Comparison of ENCODE assay signal across 17 cellular contexts in the genomic region with DNA sequence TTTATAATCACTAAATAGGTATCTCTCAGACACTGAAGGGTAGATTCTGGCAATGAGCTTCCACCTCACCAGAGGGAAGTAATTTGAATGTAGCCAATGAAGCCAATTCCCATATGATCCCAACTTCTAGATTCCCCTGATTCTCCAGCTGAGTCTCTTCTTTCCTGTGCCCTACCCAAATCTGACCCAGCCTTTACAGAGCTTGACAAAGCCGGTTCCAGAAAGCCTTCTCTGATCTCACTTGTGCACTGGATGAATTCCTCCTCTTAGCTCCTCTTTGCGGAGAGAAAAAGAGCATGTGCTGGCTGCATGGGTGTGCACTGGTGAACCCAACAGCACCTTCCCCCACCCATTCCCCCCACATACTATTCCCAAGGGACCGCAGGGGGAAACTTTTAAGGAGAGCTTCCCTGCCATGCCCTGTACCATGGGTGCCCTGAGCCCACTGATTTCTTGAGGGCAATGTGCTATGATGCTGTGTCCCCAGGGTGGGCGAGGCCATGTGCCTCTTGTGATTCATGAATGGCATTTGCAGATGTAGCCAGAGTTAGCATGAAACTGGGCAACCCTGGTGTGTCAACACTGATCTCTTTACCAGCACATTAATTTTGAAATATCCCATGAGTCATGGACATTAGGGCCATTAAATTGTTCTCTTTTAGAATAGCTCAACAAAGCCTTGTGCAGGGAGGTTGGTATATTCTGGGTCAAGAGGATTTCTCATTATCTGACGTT. TPM values are rescaled to one million over a fixed set of nuclear protein-coding genes. Genes with fewer than 3 reads are reported as not detected.
DNase-seq lines count a peak whose midpoint lies in the region; ATAC-seq and TF ChIP-seq lines count a peak whose summit lies in the region.
"Had no signal": no experiment of that assay in that cellular context is flagged by ENCODE, and none has a peak within 500 bp of the region (broad histone marks: within the 10 kb centered on the region; RNA-seq: fewer than 3 reads in every experiment).

No MANE protein-coding gene starts in this region.

- H3K9ac ChIP-seq in PC-3 (ENCODE audit: low read length), result no peak overlapping the region

- no peaks in the 10 kb centered on the region for H3K9me3 ChIP-seq in PC-3 (ENCODE audit: low read length)

- CTCF ChIA-PET in PC-3 (lab: Charles Lee), result no interaction called here

- H2AFZ ChIP-seq in PC-3 (ENCODE audit: low read length), result no peak overlapping the region

- H3K4me3 ChIP-seq in PC-3 (ENCODE audit: low read length), result no peak overlapping the region

- no peak overlapping the region for H3K4me2 ChIP-seq in PC-3 (ENCODE audit: low read length)

- no peak overlapping the region for H3K27ac ChIP-seq in PC-3 (ENCODE audit: low read length)

- intact Hi-C loops in PC-3 (cut with micrococcal nuclease), result no loop called here

- DNase-seq in EH (ENCODE audit: low read depth) (peak; percentile 32), PC-3 (peak; percentile 50), fibroblast of gingiva (ENCODE audit: low read depth) (peak; percentile 81), renal cortical epithelial cell (ENCODE audit: low read depth) (peak; percentile 97), cerebellar cortex (ENCODE audit: low spot score) (no peak), NCI-H510A (lab: John Stamatoyannopoulos, UW) (no peak)
- DNase-seq: activated CD4-positive, alpha-beta T cell treated with anti-CD3 and anti-CD28 coated beads, Interleukin-2, amount 10 ng/mL, durations not matched to agents 24 days and 14 days; aorta; CD4-positive, alpha-beta memory T cell; dermis blood vessel endothelial cell; KBM-7; kidney; stimulated activated CD4-positive, alpha-beta T cell treated with anti-CD3 and anti-CD28 coated beads, Interleukin-2, amount 100 ng/mL, for 24 hours; T1000 had no signal

- no peaks in the 10 kb centered on the region for H3F3A ChIP-seq in PC-3 (ENCODE audit: low read length, unreplicated experiment)

- no TSS peak for BruUV-seq in PC-3 (replicated peaks; lab: Mats Ljungman, UMichigan)

- no peaks in the 10 kb centered on the region for H3K9me2 ChIP-seq in PC-3 (replicated peaks; ENCODE audit: low read length)

- POLR2A ChIA-PET in PC-3 (lab: Charles Lee; ENCODE audit: unreplicated experiment), result interaction anchor here (0.7 kb wide), 1 partner anchor 208 kb away, joined by 3 read pairs; no protein-coding TSS in a partner anchor

- H3K79me2 ChIP-seq in PC-3 (ENCODE audit: low read length), result no peaks in the 10 kb centered on the region

- H3K4me1 ChIP-seq in PC-3 (ENCODE audit: insufficient read depth, low read length), result no peaks in the 10 kb centered on the region; the same call in 1 of the 2 replicates

- H4K20me1 ChIP-seq in PC-3 (ENCODE audit: low read length), result no peaks in the 10 kb centered on the region

- ATAC-seq in PC-3, result peak; percentile 78
- no peak for ATAC-seq in HG03039 (IDR thresholded peaks at IDR 0.05; ENCODE audit: unreplicated experiment)
- no peak for ATAC-seq in GM21526 (IDR thresholded peaks at IDR 0.05; ENCODE audit: low FRiP score, unreplicated experiment)

- no peaks in the 10 kb centered on the region for H3K36me3 ChIP-seq in PC-3 (ENCODE audit: low read depth, low read length)

- H3K27me3 ChIP-seq in PC-3 (ENCODE audit: low read length), result no peaks in the 10 kb centered on the region

- no peak for TF ChIP-seq CTCF in PC-3 (conservative IDR thresholded peaks at IDR 0.05; ENCODE audit: low read depth, low read length)

RNA-seq across cellular contexts. Expression of gene PLEKHA1, which starts 50.4 kb away (rescaled TPM):
- total RNA-seq in PC-3 (2014; rRNA removed), result 5.2 and 7.7 TPM in 2 replicates
- total RNA-seq in renal cortical epithelial cell, result 58.0 and 102 TPM in 2 replicates

RNA-seq across cellular contexts. Expression of gene BTBD16, which starts 53.0 kb away (rescaled TPM):
- total RNA-seq in PC-3 (2014; rRNA removed) (not detected in 2 replicates), renal cortical epithelial cell (0.45 TPM in 1 of 2 replicates, not detected in the other)
- total RNA-seq: activated CD4-positive, alpha-beta T cell treated with anti-CD3 and anti-CD28 coated beads, Interleukin-2, amount 10 ng/mL, durations not matched to agents 24 days and 14 days; CD4-positive, alpha-beta memory T cell; dermis blood vessel endothelial cell; frontal cortex had no signal

Comparison
In these comparisons a context has a peak if more than half of its experiments do, and no peak if none do; other contexts are left out.
1. DNase-seq: peak in EH (single experiment), PC-3 (single experiment), fibroblast of gingiva (single experiment) and renal cortical epithelial cell (single experiment); none in cerebellar cortex (single experiment) and NCI-H510A (single experiment).